Comparison of ENCODE assay signal across 25 cellular contexts in genomic region chr11:74276581-74276980, GRCh38. TPM values are rescaled to one million over a fixed set of nuclear protein-coding genes. Genes with fewer than 3 reads are reported as not detected.
DNase-seq lines count a peak whose midpoint lies in the region; ATAC-seq and TF ChIP-seq lines count a peak whose summit lies in the region.
"Had no signal": no experiment of that assay in that cellular context is flagged by ENCODE, and none has a peak within 500 bp of the region (broad histone marks: within the 10 kb centered on the region; RNA-seq: fewer than 3 reads in every experiment).

No MANE protein-coding gene starts in this region.

- TF ChIP-seq CTCF in SK-N-SH (IDR thresholded peaks at IDR 0.05), result no peak
- no peak for TF ChIP-seq CTCF in foreskin fibroblast (IDR thresholded peaks at IDR 0.05; ENCODE audit: low read depth, low read length)
- no peak for TF ChIP-seq CTCF in PC-3 (conservative IDR thresholded peaks at IDR 0.05; ENCODE audit: low read depth, low read length)

- POLR2A ChIA-PET in SK-N-SH (lab: Yijun Ruan, JAX) (no interaction called here), PC-3 (lab: Charles Lee; ENCODE audit: unreplicated experiment) (no interaction called here)

- no peaks in the 10 kb centered on the region for H3K79me2 ChIP-seq in SK-N-SH (ENCODE audit: insufficient read depth)
- no peaks in the 10 kb centered on the region for H3K79me2 ChIP-seq in PC-3 (ENCODE audit: low read length)

- H3K4me2 ChIP-seq in SK-N-SH, result no peak overlapping the region
- H3K4me2 ChIP-seq in PC-3 (ENCODE audit: low read length), result no peak overlapping the region

- intact Hi-C loops in PC-3 (cut with micrococcal nuclease) (loop anchor here (5.0 kb wide), 1 partner anchor 41 kb away; no protein-coding TSS in a partner anchor), cardiac septum (cut with DNase I) (no loop called here)

- no peaks in the 10 kb centered on the region for H3K9me2 ChIP-seq in SK-N-SH
- H3K9me2 ChIP-seq in PC-3 (replicated peaks; ENCODE audit: low read length), result no peaks in the 10 kb centered on the region

- H3K27ac ChIP-seq in SK-N-SH (ENCODE audit: low read depth in 2 of 2, low read length in 1 of 2) (peak overlapping the region in 1 of 2 experiments; percentile 97; a peak in 2 of 4 replicates), PC-3 (ENCODE audit: low read length) (no peak overlapping the region)
- H3K27ac ChIP-seq: 22Rv1, RWPE1, thyroid gland had no signal

- no peak for TF ChIP-seq RAD21 in SK-N-SH (IDR thresholded peaks at IDR 0.05; ENCODE audit: low read length)

- CTCF ChIA-PET in SK-N-SH (lab: Yijun Ruan, JAX), result interaction anchor here (3.6 kb wide), 1 partner anchor 21 kb away, joined by 10 read pairs; no protein-coding TSS in a partner anchor
- CTCF ChIA-PET in PC-3 (lab: Charles Lee), result no interaction called here

- H3K9ac ChIP-seq in SK-N-SH (no peak overlapping the region), PC-3 (ENCODE audit: low read length) (no peak overlapping the region)

- H3K36me3 ChIP-seq in SK-N-SH (replicated peaks in 1 of 2; ENCODE audit: control insufficient read depth in 1 of 2, insufficient read depth in 2 of 2, low read length in 1 of 2) (no peaks in the 10 kb centered on the region), PC-3 (ENCODE audit: low read depth, low read length) (no peaks in the 10 kb centered on the region)
- H3K36me3 ChIP-seq: thyroid gland had no signal

- H3K27me3 ChIP-seq in SK-N-SH (ENCODE audit: insufficient read depth), result no peaks in the 10 kb centered on the region
- H3K27me3 ChIP-seq in PC-3 (ENCODE audit: low read length), result no peaks in the 10 kb centered on the region
- H3K27me3 ChIP-seq: thyroid gland had no signal

- no peak for TF ChIP-seq EP300 in SK-N-SH (IDR thresholded peaks at IDR 0.05; ENCODE audit: borderline replicate concordance in 1 of 2, low read depth in 1 of 2, low read length in 1 of 2)

- H4K20me1 ChIP-seq in SK-N-SH (ENCODE audit: insufficient read depth), result no peaks in the 10 kb centered on the region
- H4K20me1 ChIP-seq in PC-3 (ENCODE audit: low read length), result no peaks in the 10 kb centered on the region

- no TSS peak for BruUV-seq in PC-3 (replicated peaks; lab: Mats Ljungman, UMichigan)

- H3K4me3 ChIP-seq in SK-N-SH (ENCODE audit: low read depth in 2 of 2, low read length in 1 of 2) (no peak overlapping the region), foreskin fibroblast (ENCODE audit: low read depth in 1 of 2, low read length in 2 of 2) (no peak overlapping the region), PC-3 (ENCODE audit: low read length) (no peak overlapping the region)
- H3K4me3 ChIP-seq: thyroid gland had no signal

- no peaks in the 10 kb centered on the region for H3K9me3 ChIP-seq in SK-N-SH
- no peaks in the 10 kb centered on the region for H3K9me3 ChIP-seq in PC-3 (ENCODE audit: low read length)
- H3K9me3 ChIP-seq: thyroid gland had no signal

- DNase-seq in SK-N-SH (no peak), astrocyte of the hippocampus (ENCODE audit: low read depth, low spot score) (peak; percentile 55), foreskin fibroblast (peak; percentile 45 to 67), PC-3 (no peak), NCI-H1048 (lab: John Stamatoyannopoulos, UW) (no peak), cardiac septum (ENCODE audit: low spot score) (no peak), SK-N-DZ (ENCODE audit: low spot score) (no peak)
- DNase-seq: activated CD4-positive, alpha-beta memory T cell treated with anti-CD3 and anti-CD28 coated beads, Interleukin-2, amount 10 ng/mL, durations not matched to agents 7 days and 5 days; activated effector memory CD4-positive, alpha-beta T cell treated with anti-CD3 and anti-CD28 coated beads, Interleukin-2, amount 50 U/mL, for 16 hours; activated T-cell treated with anti-CD3 and anti-CD28 coated beads for 4 hours; C1 segment of cervical spinal cord; central memory CD4-positive, alpha-beta T cell; NCI-H1694 treated with DMSO at 0.1 percent for 48 hours; NCI-H2171 treated with DMSO at 0.1 percent for 48 hours; NCI-H526 treated with DMSO at 0.1 percent for 48 hours; small intestine; stimulated activated CD4-positive, alpha-beta T cell treated with anti-CD3 and anti-CD28 coated beads, Interleukin-2, amount 100 ng/mL, for 48 hours; stimulated activated naive CD8-positive, alpha-beta T cell treated with anti-CD3 and anti-CD28 coated beads, Interleukin-15, Interleukin-2, amounts not matched to agents 100 U/mL and 50 U/mL, for 24 hours; T-helper 9 cell; thyroid gland had no signal

- H3K4me1 ChIP-seq in SK-N-SH (ENCODE audit: control insufficient read depth in 1 of 2, insufficient read depth in 2 of 2, low read depth in 1 of 2, low read length in 1 of 2), result peaks cover 2 to 32% of the 10 kb centered on the region in 2 experiments
- peaks cover 27% of the 10 kb centered on the region for H3K4me1 ChIP-seq in PC-3 (ENCODE audit: insufficient read depth, low read length)
- H3K4me1 ChIP-seq: thyroid gland had no signal

- WGBS in SK-N-SH (ENCODE audit: low lambda C conversion rate), result 66% methylated on average over 2 of the region's 2 CpGs

- H2AFZ ChIP-seq in SK-N-SH (ENCODE audit: low read depth), result no peak overlapping the region
- no peak overlapping the region for H2AFZ ChIP-seq in PC-3 (ENCODE audit: low read length)

- H3F3A ChIP-seq in SK-N-SH (replicated peaks; ENCODE audit: insufficient read depth), result peaks cover 39% of the 10 kb centered on the region
- H3F3A ChIP-seq in PC-3 (ENCODE audit: low read length, unreplicated experiment), result peaks cover 5% of the 10 kb centered on the region

- ATAC-seq in SK-N-SH treated with all-trans-retinoic acid at 6 μM for 48 hours, result no peak
- no peak for ATAC-seq in PC-3
- ATAC-seq: stimulated activated naive CD8-positive, alpha-beta T cell treated with anti-CD3 and anti-CD28 coated beads, Interleukin-15, Interleukin-2, amounts not matched to agents 100 U/mL and 50 U/mL, for 24 hours had no signal

TF ChIP-seq in SK-N-SH, 30 proteins besides CTCF, POLR2A, EP300 and RAD21:
- TF ChIP-seq FOSL2 (IDR thresholded peaks at IDR 0.05; ENCODE audit: borderline replicate concordance, low read depth), result peak; percentile 40; the same call in 1 of the 2 replicates
- 0 out of 2 replicates have a peak, but pooled peaks have one; percentile 17 for TF ChIP-seq MAX (IDR thresholded peaks at IDR 0.05; ENCODE audit: low read depth)
- peak; percentile 43; the same call in 1 of the 2 replicates for TF ChIP-seq JUND (IDR thresholded peaks at IDR 0.05)
- no peak for TF ChIP-seq USF1 (IDR thresholded peaks at IDR 0.05; ENCODE audit: borderline replicate concordance, low read depth)
- peak; percentile 25; the same call in 1 of the 2 replicates for TF ChIP-seq TCF12 (IDR thresholded peaks at IDR 0.05)

TF ChIP-seq in SK-N-SH treated with all-trans-retinoic acid at 6 μM for 48 hours, 23 proteins besides CTCF, POLR2A, EP300 and RAD21:
- no peak for TF ChIP-seq TOX (CRISPR knock-in tag; IDR thresholded peaks at IDR 0.05; ENCODE audit: borderline replicate concordance)

RNA-seq across cellular contexts. Expression of gene P4HA3, which starts 34.9 kb away (rescaled TPM):
- 8.4 and 9.0 TPM in 2 replicates for polyA plus RNA-seq in SK-N-SH (2012; rRNA removed)
- 6.3 and 7.4 TPM in 2 replicates for polyA plus RNA-seq in SK-N-SH (2012; cell fraction: cytosol; rRNA removed)
- 7.4 and 8.3 TPM in 2 replicates for polyA plus RNA-seq in SK-N-SH (2012; cell fraction: nucleus; rRNA removed)
- total RNA-seq in PC-3 (2014; rRNA removed) (2.0 and 3.7 TPM in 2 replicates), cardiac septum (0.54 TPM)
- polyA plus RNA-seq in SK-N-DZ (2014; cell fraction: cytosol; rRNA removed), result not detected in 2 replicates
- not detected in 2 replicates for polyA plus RNA-seq in SK-N-DZ (2014; cell fraction: nucleus; rRNA removed)
- total RNA-seq: activated CD4-positive, alpha-beta memory T cell treated with anti-CD3 and anti-CD28 coated beads, Interleukin-2, amount 10 ng/mL, durations not matched to agents 7 days and 5 days; H1; myocyte had no signal

Comparison
In these comparisons a context has a peak if more than half of its experiments do, and no peak if none do; other contexts are left out.
1. DNase-seq: peak in astrocyte of the hippocampus (single experiment) and foreskin fibroblast (2 of 2); none in SK-N-SH (single experiment), PC-3 (single experiment), NCI-H1048 (single experiment), cardiac septum (single experiment) and SK-N-DZ (single experiment).